ENCODE assay signal across 24 cellular contexts in genomic region chr4:173879286-173879908, GRCh38.
DNase-seq lines count a peak whose midpoint lies in the region; ATAC-seq, FAIRE-seq and TF ChIP-seq lines count a peak whose summit lies in the region.
"Had no signal": no experiment of that assay in that cellular context is flagged by ENCODE, and none has a peak within 500 bp of the region (broad histone marks: within the 10 kb centered on the region; RNA-seq: fewer than 3 reads in every experiment).

No MANE protein-coding gene starts in this region.

- no peak overlapping the region for H3K18ac ChIP-seq in IMR-90 (ENCODE audit: low read depth, low read length)

- no peaks in the 10 kb centered on the region for H3K9me1 ChIP-seq in IMR-90 (ENCODE audit: insufficient read depth, low read length)

- no peak overlapping the region for H3K23ac ChIP-seq in IMR-90 (ENCODE audit: low read depth, low read length)

- ATAC-seq in GM23338, result no peak
- peak; percentile 29 for ATAC-seq in IMR-90 (ENCODE audit: low read depth)
- ATAC-seq in activated CD8-positive, alpha-beta memory T cell treated with anti-CD3 and anti-CD28 coated beads, Interleukin-2, amount 10 ng/mL, durations not matched to agents 7 days and 5 days, result no peak
- ATAC-seq: GM12878, HCT116 had no signal

- H2BK20ac ChIP-seq in IMR-90 (ENCODE audit: low read depth, low read length), result no peak overlapping the region

- H3K27ac Mint-ChIP-seq in GM23338, result no peak overlapping the region
- peak overlapping the region in 2 of 3 experiments; percentile 15 to 30 for H3K27ac Mint-ChIP-seq in nephron
- no peak overlapping the region for H3K27ac Mint-ChIP-seq in activated CD8-positive, alpha-beta memory T cell treated with anti-CD3 and anti-CD28 coated beads, Interleukin-2, amount 10 ng/mL, durations not matched to agents 7 days and 5 days
- H3K27ac Mint-ChIP-seq: B cell; CD4-positive, CD25-positive, alpha-beta regulatory T cell had no signal

- in situ Hi-C loops in IMR-90 (cut with MboI; ENCODE audit: low sequenced_read_pairs), result no loop called here

- H3K36me3 Mint-ChIP-seq in GM23338 (ENCODE audit: low read depth), result no peaks in the 10 kb centered on the region
- H3K36me3 Mint-ChIP-seq in nephron (ENCODE audit: low read depth), result no peaks in the 10 kb centered on the region
- H3K36me3 Mint-ChIP-seq in activated CD8-positive, alpha-beta memory T cell treated with anti-CD3 and anti-CD28 coated beads, Interleukin-2, amount 10 ng/mL, durations not matched to agents 7 days and 5 days, result no peaks in the 10 kb centered on the region
- H3K36me3 Mint-ChIP-seq: CD4-positive, CD25-positive, alpha-beta regulatory T cell had no signal

- no peaks in the 10 kb centered on the region for H3K9me3 Mint-ChIP-seq in GM23338
- H3K9me3 Mint-ChIP-seq in nephron, result no peaks in the 10 kb centered on the region
- H3K9me3 Mint-ChIP-seq in activated CD8-positive, alpha-beta memory T cell treated with anti-CD3 and anti-CD28 coated beads, Interleukin-2, amount 10 ng/mL, durations not matched to agents 7 days and 5 days (ENCODE audit: low read depth), result no peaks in the 10 kb centered on the region

- H2AFZ ChIP-seq in GM23338 (no peak overlapping the region), IMR-90 (replicated peaks; ENCODE audit: low read length, poor library complexity) (no peak overlapping the region)
- H2AFZ ChIP-seq: GM23248 had no signal

- no peak for TF ChIP-seq POLR2A in IMR-90 (IDR thresholded peaks at IDR 0.05; ENCODE audit: low read depth, low read length)

- H2BK15ac ChIP-seq in IMR-90 (ENCODE audit: low read depth, low read length), result no peak overlapping the region

- no peaks in the 10 kb centered on the region for H3K27me3 ChIP-seq in GM23338 (ENCODE audit: insufficient read depth)
- no peaks in the 10 kb centered on the region for H3K27me3 ChIP-seq in IMR-90 (ENCODE audit: control insufficient read depth, insufficient read depth, low read length)

- FAIRE-seq in endometrium (lab: Jason Lieb, UNC), result peak; percentile 62
- FAIRE-seq: GM12878 had no signal

- H3K4me3 Mint-ChIP-seq in GM23338 (no peak overlapping the region), nephron (no peak overlapping the region)
- no peak overlapping the region for H3K4me3 Mint-ChIP-seq in activated CD8-positive, alpha-beta memory T cell treated with anti-CD3 and anti-CD28 coated beads, Interleukin-2, amount 10 ng/mL, durations not matched to agents 7 days and 5 days
- H3K4me3 Mint-ChIP-seq: B cell; CD4-positive, CD25-positive, alpha-beta regulatory T cell had no signal

- dilution Hi-C loops in IMR-90 (cut with HindIII; ENCODE audit: low sequenced_read_pairs, unreplicated experiment), result no loop called here

- H4K91ac ChIP-seq in IMR-90 (ENCODE audit: insufficient read depth, low read depth, low read length), result no peak overlapping the region

- H4K20me1 ChIP-seq in GM23338 (replicated peaks; ENCODE audit: insufficient read depth), result no peaks in the 10 kb centered on the region
- H4K20me1 ChIP-seq in IMR-90 (ENCODE audit: insufficient read depth, low read length), result no peaks in the 10 kb centered on the region

- H3F3A ChIP-seq in GM23338 (replicated peaks; ENCODE audit: low read depth), result no peaks in the 10 kb centered on the region

- peaks cover 12% of the 10 kb centered on the region; the same call in 2 of the 3 replicates for H3K4me1 Mint-ChIP-seq in GM23338
- peaks cover 19% of the 10 kb centered on the region for H3K4me1 Mint-ChIP-seq in nephron
- no peaks in the 10 kb centered on the region for H3K4me1 Mint-ChIP-seq in activated CD8-positive, alpha-beta memory T cell treated with anti-CD3 and anti-CD28 coated beads, Interleukin-2, amount 10 ng/mL, durations not matched to agents 7 days and 5 days
- H3K4me1 Mint-ChIP-seq: B cell; CD4-positive, CD25-positive, alpha-beta regulatory T cell had no signal

- H3K27ac ChIP-seq in GM23338 (ENCODE audit: low read depth) (no peak overlapping the region), IMR-90 (ENCODE audit: insufficient read depth, low read length) (no peak overlapping the region)
- H3K27ac ChIP-seq: GM23248 had no signal

- CTCF ChIA-PET in IMR-90 (lab: Yijun Ruan, JAX), result interaction anchor here (1.0 kb wide), 1 partner anchor 13 kb away, joined by 5 read pairs; no protein-coding TSS in a partner anchor
- CTCF ChIA-PET in activated CD8-positive, alpha-beta memory T cell treated with anti-CD3 and anti-CD28 coated beads, Interleukin-2, amount 10 ng/mL, durations not matched to agents 7 days and 5 days (lab: Charles Lee), result no interaction called here

- H3K56ac ChIP-seq in IMR-90 (ENCODE audit: extremely low read depth, insufficient read depth, low read length), result no peak overlapping the region

- H3K4me2 ChIP-seq in GM23338 (no peak overlapping the region), IMR-90 (ENCODE audit: low read depth, low read length) (no peak overlapping the region)

- H2BK120ac ChIP-seq in IMR-90 (ENCODE audit: low read depth, low read length), result no peak overlapping the region

- no peaks in the 10 kb centered on the region for H3K79me1 ChIP-seq in IMR-90 (ENCODE audit: low read depth in 1 of 2, low read length in 2 of 2)

- H2BK5ac ChIP-seq in IMR-90 (ENCODE audit: low read depth, low read length, poor library complexity, severe bottlenecking), result no peak overlapping the region

- H3K4me3 ChIP-seq in GM23338 (no peak overlapping the region), IMR-90 (ENCODE audit: insufficient read depth, low read depth, low read length) (no peak overlapping the region)
- H3K4me3 ChIP-seq: GM12878, GM23248 had no signal

- H4K8ac ChIP-seq in IMR-90 (ENCODE audit: low read depth in 2 of 2, low read length in 2 of 2), result no peak overlapping the region

- H3K36me3 ChIP-seq in GM23338 (ENCODE audit: insufficient read depth) (no peaks in the 10 kb centered on the region), IMR-90 (ENCODE audit: control insufficient read depth, insufficient read depth, low read length) (no peaks in the 10 kb centered on the region)

- no peak overlapping the region for H2AK9ac ChIP-seq in IMR-90 (replicated peaks; ENCODE audit: low read depth, low read length, poor library complexity)

- H3K9me2 ChIP-seq in GM23338 (ENCODE audit: insufficient read depth), result no peaks in the 10 kb centered on the region

- TF ChIP-seq CTCF in GM23338 (conservative IDR thresholded peaks at IDR 0.05; ENCODE audit: low read depth in 2 of 2), result no peak
- TF ChIP-seq CTCF in IMR-90 (conservative IDR thresholded peaks at IDR 0.05; ENCODE audit: low read depth, low read length), result no peak
- no peak for TF ChIP-seq CTCF in nephron (IDR thresholded peaks at IDR 0.05; ENCODE audit: unreplicated experiment in 3 of 3)

- intact Hi-C loops in IMR-90 (cut with micrococcal nuclease), result no loop called here

- no peak overlapping the region for H3K9ac ChIP-seq in IMR-90 (ENCODE audit: low read depth, low read length)
- H3K9ac ChIP-seq: GM23248 had no signal

- H4K5ac ChIP-seq in IMR-90 (ENCODE audit: low read depth, low read length), result no peak overlapping the region

- H3K4me1 ChIP-seq in GM23338 (ENCODE audit: insufficient read depth) (no peaks in the 10 kb centered on the region), IMR-90 (ENCODE audit: control insufficient read depth, insufficient read depth, low read length) (no peaks in the 10 kb centered on the region; the same call in 1 of the 2 replicates)

- H3K9me3 ChIP-seq in IMR-90 (ENCODE audit: control insufficient read depth, insufficient read depth, low read length), result no peaks in the 10 kb centered on the region

- H2AK5ac ChIP-seq in IMR-90 (ENCODE audit: low read depth, low read length), result no peak overlapping the region

- H3K79me2 ChIP-seq in GM23338 (replicated peaks; ENCODE audit: insufficient read depth), result no peaks in the 10 kb centered on the region

- no CpG with 5 or more reads among the region's 6 CpGs for WGBS in IMR-90 (ENCODE audit: extremely low coverage in 2 of 2, insufficient read length in 1 of 2), 2 experiments

- peak; percentile 6 for DNase-seq in GM23338 (ENCODE audit: low spot score)
- no peak for DNase-seq in IMR-90
- no peak for DNase-seq in RKO (ENCODE audit: low spot score)
- no peak for DNase-seq in AML-193 (lab: John Stamatoyannopoulos, UW)
- no peak for DNase-seq in hepatic stellate cell (ENCODE audit: low spot score)
- DNase-seq in activated CD8-positive, alpha-beta memory T cell treated with anti-CD3 and anti-CD28 coated beads, Interleukin-2, amount 10 ng/mL, durations not matched to agents 7 days and 5 days, result no peak
- DNase-seq: CD4-positive, CD25-positive, alpha-beta regulatory T cell; COR-L47; DMS 273 treated with DMSO at 0.1 percent for 48 hours; EL; KG1; MV-4-11; NCI-H187; NCI-H2107; NCI-H345; NCI-H774; RPMI8226; SHP77 treated with DMSO at 0.1 percent for 48 hours had no signal

- no TSS peak for BruUV-seq in IMR-90 (replicated peaks; lab: Mats Ljungman, UMichigan)

- H3K4ac ChIP-seq in IMR-90 (ENCODE audit: low read depth, low read length), result no peak overlapping the region

- no peak overlapping the region for H3K14ac ChIP-seq in IMR-90 (replicated peaks; ENCODE audit: low read depth, low read length)

- POLR2A ChIA-PET in IMR-90 (lab: Charles Lee; ENCODE audit: unreplicated experiment), result no interaction called here

- no peaks in the 10 kb centered on the region for H3K27me3 Mint-ChIP-seq in GM23338 (ENCODE audit: insufficient read depth, low read depth, poor library complexity)
- peaks cover 5% of the 10 kb centered on the region for H3K27me3 Mint-ChIP-seq in nephron (ENCODE audit: low read depth)
- no peaks in the 10 kb centered on the region for H3K27me3 Mint-ChIP-seq in activated CD8-positive, alpha-beta memory T cell treated with anti-CD3 and anti-CD28 coated beads, Interleukin-2, amount 10 ng/mL, durations not matched to agents 7 days and 5 days
- H3K27me3 Mint-ChIP-seq: B cell; CD4-positive, CD25-positive, alpha-beta regulatory T cell had no signal

- no peak for TF ChIP-seq RAD21 in IMR-90 (IDR thresholded peaks at IDR 0.05; ENCODE audit: low read length)

TF ChIP-seq in IMR-90, 13 proteins besides CTCF, POLR2A, EP300 and RAD21:
- TF ChIP-seq MAFK (IDR thresholded peaks at IDR 0.05; ENCODE audit: low read depth, low read length) (peak; percentile 39), BHLHE40 (IDR thresholded peaks at IDR 0.05; ENCODE audit: low read depth, low read length) (no peak)

Comparison
In these comparisons a context has a peak if more than half of its experiments do, and no peak if none do; other contexts are left out.
1. H3K27ac Mint-ChIP-seq: peak in nephron (2 of 3); none in GM23338 (single experiment) and activated CD8-positive, alpha-beta memory T cell treated with anti-CD3 and anti-CD28 coated beads, Interleukin-2, amount 10 ng/mL, durations not matched to agents 7 days and 5 days (single experiment).